Comparison of ENCODE assay signal across 1 cellular context in the genomic region with DNA sequence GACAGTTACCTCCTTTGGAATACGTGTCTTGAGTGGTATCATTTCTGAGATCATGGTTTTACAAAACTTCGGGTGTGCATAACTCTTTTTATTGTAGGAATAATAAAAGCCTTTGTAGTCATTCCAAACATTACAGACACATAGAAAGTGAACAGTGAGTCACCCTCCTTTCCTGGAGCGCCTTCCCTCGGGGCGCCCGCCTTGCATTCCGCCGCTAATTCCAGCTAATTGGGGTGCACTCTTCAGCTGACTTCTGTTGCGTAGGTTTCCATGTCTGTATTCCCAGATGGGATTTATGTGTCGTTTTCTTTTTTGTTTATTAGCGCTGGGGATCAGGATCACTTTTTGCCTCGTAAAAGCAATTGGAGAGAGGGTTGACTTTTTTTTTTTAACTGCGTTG.
TF ChIP-seq lines count a peak whose summit lies in the region.

No MANE protein-coding gene starts in this region.

TF ChIP-seq in HEK293, 187 proteins besides CTCF, POLR2A, EP300 and RAD21 (continued from another document and continues in another):
- TF ChIP-seq, protein P1, sequence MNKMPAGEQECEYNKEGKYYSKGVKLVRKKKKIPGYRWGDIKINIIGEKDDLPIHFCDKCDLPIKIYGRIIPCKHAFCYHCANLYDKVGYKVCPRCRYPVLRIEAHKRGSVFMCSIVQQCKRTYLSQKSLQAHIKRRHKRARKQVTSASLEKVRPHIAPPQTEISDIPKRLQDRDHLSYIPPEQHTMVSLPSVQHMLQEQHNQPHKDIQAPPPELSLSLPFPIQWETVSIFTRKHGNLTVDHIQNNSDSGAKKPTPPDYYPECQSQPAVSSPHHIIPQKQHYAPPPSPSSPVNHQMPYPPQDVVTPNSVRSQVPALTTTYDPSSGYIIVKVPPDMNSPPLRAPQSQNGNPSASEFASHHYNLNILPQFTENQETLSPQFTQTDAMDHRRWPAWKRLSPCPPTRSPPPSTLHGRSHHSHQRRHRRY (tag by site-specific recombination; IDR thresholded peaks at IDR 0.05), result no peak
- TF ChIP-seq RBAK (tag by site-specific recombination; IDR thresholded peaks at IDR 0.05), result no peak
- no peak for TF ChIP-seq ZNF473 (tag by site-specific recombination; IDR thresholded peaks at IDR 0.05)
- peak; percentile 72 for TF ChIP-seq ZBTB8A (tag by site-specific recombination; IDR thresholded peaks at IDR 0.05)
- TF ChIP-seq GLI4 (tag by site-specific recombination; IDR thresholded peaks at IDR 0.05), result no peak
- no peak for TF ChIP-seq ZNF354C (tag by site-specific recombination; IDR thresholded peaks at IDR 0.05; ENCODE audit: borderline replicate concordance, low read depth)
- 0 out of 2 replicates have a peak, but pooled peaks have one; percentile 45 for TF ChIP-seq ZFP69B (tag by site-specific recombination; IDR thresholded peaks at IDR 0.05)
- no peak for TF ChIP-seq ZNF48 (tag by site-specific recombination; IDR thresholded peaks at IDR 0.05)
- TF ChIP-seq, protein P2, sequence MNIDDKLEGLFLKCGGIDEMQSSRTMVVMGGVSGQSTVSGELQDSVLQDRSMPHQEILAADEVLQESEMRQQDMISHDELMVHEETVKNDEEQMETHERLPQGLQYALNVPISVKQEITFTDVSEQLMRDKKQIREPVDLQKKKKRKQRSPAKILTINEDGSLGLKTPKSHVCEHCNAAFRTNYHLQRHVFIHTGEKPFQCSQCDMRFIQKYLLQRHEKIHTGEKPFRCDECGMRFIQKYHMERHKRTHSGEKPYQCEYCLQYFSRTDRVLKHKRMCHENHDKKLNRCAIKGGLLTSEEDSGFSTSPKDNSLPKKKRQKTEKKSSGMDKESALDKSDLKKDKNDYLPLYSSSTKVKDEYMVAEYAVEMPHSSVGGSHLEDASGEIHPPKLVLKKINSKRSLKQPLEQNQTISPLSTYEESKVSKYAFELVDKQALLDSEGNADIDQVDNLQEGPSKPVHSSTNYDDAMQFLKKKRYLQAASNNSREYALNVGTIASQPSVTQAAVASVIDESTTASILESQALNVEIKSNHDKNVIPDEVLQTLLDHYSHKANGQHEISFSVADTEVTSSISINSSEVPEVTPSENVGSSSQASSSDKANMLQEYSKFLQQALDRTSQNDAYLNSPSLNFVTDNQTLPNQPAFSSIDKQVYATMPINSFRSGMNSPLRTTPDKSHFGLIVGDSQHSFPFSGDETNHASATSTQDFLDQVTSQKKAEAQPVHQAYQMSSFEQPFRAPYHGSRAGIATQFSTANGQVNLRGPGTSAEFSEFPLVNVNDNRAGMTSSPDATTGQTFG (tag by site-specific recombination; IDR thresholded peaks at IDR 0.05; ENCODE audit: borderline replicate concordance), result no peak
- TF ChIP-seq BCL11A (tag by site-specific recombination; IDR thresholded peaks at IDR 0.05; ENCODE audit: low read depth), result peak; percentile 75; the same call in 1 of the 2 replicates
- TF ChIP-seq ZBTB1 (tag by site-specific recombination; IDR thresholded peaks at IDR 0.05), result no peak
- peak; percentile 68 for TF ChIP-seq WT1 (tag by site-specific recombination; IDR thresholded peaks at IDR 0.05)
- TF ChIP-seq HOXD13 (CRISPR knock-in tag; IDR thresholded peaks at IDR 0.05; ENCODE audit: borderline replicate concordance), result peak; percentile 39; the same call in 1 of the 2 replicates
- TF ChIP-seq MEIS1 (CRISPR knock-in tag; IDR thresholded peaks at IDR 0.05; ENCODE audit: borderline replicate concordance), result no peak
- TF ChIP-seq, protein P3, sequence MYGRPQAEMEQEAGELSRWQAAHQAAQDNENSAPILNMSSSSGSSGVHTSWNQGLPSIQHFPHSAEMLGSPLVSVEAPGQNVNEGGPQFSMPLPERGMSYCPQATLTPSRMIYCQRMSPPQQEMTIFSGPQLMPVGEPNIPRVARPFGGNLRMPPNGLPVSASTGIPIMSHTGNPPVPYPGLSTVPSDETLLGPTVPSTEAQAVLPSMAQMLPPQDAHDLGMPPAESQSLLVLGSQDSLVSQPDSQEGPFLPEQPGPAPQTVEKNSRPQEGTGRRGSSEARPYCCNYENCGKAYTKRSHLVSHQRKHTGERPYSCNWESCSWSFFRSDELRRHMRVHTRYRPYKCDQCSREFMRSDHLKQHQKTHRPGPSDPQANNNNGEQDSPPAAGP (tag by site-specific recombination; IDR thresholded peaks at IDR 0.05), result peak; percentile 75
- TF ChIP-seq ZNF514 (tag by site-specific recombination; IDR thresholded peaks at IDR 0.05), result no peak
- TF ChIP-seq BCL11B (tag by site-specific recombination; IDR thresholded peaks at IDR 0.05; ENCODE audit: low read depth), result no peak
- TF ChIP-seq, protein P4, sequence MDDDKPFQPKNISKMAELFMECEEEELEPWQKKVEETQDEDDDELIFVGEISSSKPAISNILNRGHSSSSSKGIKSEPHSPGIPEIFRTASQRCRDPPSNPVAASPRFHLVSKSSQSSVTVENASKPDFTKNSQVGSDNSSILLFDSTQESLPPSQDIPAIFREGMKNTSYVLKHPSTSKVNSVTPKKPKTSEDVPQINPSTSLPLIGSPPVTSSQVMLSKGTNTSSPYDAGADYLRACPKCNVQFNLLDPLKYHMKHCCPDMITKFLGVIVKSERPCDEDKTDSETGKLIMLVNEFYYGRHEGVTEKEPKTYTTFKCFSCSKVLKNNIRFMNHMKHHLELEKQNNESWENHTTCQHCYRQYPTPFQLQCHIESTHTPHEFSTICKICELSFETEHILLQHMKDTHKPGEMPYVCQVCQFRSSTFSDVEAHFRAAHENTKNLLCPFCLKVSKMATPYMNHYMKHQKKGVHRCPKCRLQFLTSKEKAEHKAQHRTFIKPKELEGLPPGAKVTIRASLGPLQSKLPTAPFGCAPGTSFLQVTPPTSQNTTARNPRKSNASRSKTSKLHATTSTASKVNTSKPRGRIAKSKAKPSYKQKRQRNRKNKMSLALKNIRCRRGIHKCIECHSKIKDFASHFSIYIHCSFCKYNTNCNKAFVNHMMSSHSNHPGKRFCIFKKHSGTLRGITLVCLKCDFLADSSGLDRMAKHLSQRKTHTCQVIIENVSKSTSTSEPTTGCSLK (tag by site-specific recombination; IDR thresholded peaks at IDR 0.05), result no peak
- peak; percentile 47; the same call in 1 of the 2 replicates for TF ChIP-seq KLF8 (tag by site-specific recombination; IDR thresholded peaks at IDR 0.05)
- no peak for TF ChIP-seq ZFP3 (tag by site-specific recombination; IDR thresholded peaks at IDR 0.05; ENCODE audit: low read depth)
- TF ChIP-seq ZNF530 (tag by site-specific recombination; IDR thresholded peaks at IDR 0.05; ENCODE audit: low read depth), result no peak
- TF ChIP-seq, protein P5, sequence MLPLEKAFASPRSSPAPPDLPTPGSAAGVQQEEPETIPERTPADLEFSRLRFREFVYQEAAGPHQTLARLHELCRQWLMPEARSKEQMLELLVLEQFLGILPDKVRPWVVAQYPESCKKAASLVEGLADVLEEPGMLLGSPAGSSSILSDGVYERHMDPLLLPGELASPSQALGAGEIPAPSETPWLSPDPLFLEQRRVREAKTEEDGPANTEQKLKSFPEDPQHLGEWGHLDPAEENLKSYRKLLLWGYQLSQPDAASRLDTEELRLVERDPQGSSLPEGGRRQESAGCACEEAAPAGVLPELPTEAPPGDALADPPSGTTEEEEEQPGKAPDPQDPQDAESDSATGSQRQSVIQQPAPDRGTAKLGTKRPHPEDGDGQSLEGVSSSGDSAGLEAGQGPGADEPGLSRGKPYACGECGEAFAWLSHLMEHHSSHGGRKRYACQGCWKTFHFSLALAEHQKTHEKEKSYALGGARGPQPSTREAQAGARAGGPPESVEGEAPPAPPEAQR (tag by site-specific recombination; IDR thresholded peaks at IDR 0.05), result no peak
- TF ChIP-seq ZBTB17 (tag by site-specific recombination; IDR thresholded peaks at IDR 0.05), result no peak
- TF ChIP-seq, protein P6, sequence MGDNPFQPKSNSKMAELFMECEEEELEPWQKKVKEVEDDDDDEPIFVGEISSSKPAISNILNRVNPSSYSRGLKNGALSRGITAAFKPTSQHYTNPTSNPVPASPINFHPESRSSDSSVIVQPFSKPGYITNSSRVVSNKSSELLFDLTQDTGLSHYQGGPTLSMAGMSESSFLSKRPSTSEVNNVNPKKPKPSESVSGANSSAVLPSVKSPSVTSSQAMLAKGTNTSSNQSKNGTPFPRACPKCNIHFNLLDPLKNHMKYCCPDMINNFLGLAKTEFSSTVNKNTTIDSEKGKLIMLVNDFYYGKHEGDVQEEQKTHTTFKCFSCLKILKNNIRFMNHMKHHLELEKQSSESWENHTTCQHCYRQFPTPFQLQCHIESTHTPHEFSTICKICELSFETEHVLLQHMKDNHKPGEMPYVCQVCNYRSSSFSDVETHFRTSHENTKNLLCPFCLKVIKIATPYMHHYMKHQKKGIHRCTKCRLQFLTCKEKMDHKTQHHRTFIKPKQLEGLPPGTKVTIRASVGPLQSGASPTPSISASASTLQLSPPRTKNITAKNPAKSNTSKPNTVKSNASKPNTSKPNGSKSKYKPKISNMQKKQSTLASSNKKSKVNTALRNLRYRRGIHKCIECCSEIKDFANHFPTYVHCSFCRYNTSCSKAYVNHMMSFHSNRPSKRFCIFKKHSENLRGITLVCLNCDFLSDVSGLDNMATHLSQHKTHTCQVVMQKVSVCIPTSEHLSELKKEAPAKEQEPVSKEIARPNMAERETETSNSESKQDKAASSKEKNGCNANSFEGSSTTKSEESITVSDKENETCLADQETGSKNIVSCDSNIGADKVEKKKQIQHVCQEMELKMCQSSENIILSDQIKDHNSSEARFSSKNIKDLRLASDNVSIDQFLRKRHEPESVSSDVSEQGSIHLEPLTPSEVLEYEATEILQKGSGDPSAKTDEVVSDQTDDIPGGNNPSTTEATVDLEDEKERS (tag by site-specific recombination; IDR thresholded peaks at IDR 0.05), result no peak
- TF ChIP-seq, protein P7, sequence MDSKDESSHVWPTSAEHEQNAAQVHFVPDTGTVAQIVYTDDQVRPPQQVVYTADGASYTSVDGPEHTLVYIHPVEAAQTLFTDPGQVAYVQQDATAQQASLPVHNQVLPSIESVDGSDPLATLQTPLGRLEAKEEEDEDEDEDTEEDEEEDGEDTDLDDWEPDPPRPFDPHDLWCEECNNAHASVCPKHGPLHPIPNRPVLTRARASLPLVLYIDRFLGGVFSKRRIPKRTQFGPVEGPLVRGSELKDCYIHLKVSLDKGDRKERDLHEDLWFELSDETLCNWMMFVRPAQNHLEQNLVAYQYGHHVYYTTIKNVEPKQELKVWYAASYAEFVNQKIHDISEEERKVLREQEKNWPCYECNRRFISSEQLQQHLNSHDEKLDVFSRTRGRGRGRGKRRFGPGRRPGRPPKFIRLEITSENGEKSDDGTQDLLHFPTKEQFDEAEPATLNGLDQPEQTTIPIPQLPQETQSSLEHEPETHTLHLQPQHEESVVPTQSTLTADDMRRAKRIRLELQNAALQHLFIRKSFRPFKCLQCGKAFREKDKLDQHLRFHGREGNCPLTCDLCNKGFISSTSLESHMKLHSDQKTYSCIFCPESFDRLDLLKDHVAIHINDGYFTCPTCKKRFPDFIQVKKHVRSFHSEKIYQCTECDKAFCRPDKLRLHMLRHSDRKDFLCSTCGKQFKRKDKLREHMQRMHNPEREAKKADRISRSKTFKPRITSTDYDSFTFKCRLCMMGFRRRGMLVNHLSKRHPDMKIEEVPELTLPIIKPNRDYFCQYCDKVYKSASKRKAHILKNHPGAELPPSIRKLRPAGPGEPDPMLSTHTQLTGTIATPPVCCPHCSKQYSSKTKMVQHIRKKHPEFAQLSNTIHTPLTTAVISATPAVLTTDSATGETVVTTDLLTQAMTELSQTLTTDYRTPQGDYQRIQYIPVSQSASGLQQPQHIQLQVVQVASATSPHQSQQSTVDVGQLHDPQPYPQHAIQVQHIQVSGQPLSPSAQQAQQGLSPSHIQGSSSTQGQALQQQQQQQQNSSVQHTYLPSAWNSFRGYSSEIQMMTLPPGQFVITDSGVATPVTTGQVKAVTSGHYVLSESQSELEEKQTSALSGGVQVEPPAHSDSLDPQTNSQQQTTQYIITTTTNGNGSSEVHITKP (tag by site-specific recombination; IDR thresholded peaks at IDR 0.05), result peak; percentile 28
- peak; percentile 92 for TF ChIP-seq ZNF843 (tag by site-specific recombination; IDR thresholded peaks at IDR 0.05)
- TF ChIP-seq KLF9 (tag by site-specific recombination; IDR thresholded peaks at IDR 0.05; ENCODE audit: low read depth), result no peak
- TF ChIP-seq, protein P8, sequence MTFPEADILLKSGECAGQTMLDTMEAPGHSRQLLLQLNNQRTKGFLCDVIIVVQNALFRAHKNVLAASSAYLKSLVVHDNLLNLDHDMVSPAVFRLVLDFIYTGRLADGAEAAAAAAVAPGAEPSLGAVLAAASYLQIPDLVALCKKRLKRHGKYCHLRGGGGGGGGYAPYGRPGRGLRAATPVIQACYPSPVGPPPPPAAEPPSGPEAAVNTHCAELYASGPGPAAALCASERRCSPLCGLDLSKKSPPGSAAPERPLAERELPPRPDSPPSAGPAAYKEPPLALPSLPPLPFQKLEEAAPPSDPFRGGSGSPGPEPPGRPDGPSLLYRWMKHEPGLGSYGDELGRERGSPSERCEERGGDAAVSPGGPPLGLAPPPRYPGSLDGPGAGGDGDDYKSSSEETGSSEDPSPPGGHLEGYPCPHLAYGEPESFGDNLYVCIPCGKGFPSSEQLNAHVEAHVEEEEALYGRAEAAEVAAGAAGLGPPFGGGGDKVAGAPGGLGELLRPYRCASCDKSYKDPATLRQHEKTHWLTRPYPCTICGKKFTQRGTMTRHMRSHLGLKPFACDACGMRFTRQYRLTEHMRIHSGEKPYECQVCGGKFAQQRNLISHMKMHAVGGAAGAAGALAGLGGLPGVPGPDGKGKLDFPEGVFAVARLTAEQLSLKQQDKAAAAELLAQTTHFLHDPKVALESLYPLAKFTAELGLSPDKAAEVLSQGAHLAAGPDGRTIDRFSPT (tag by site-specific recombination; IDR thresholded peaks at IDR 0.05), result peak; percentile 84
- peak; percentile 45; the same call in 1 of the 2 replicates for TF ChIP-seq ZNF324 (tag by site-specific recombination; IDR thresholded peaks at IDR 0.05)
- peak; percentile 74 for TF ChIP-seq ZBTB21 (tag by site-specific recombination; IDR thresholded peaks at IDR 0.05)
- TF ChIP-seq ZNF629 (tag by site-specific recombination; IDR thresholded peaks at IDR 0.05), result peak; percentile 93
- no peak for TF ChIP-seq ZNF223 (tag by site-specific recombination; IDR thresholded peaks at IDR 0.05)
- TF ChIP-seq TRIM28 (IDR thresholded peaks at IDR 0.05; ENCODE audit: borderline replicate concordance, low read length), result 0 out of 2 replicates have a peak, but pooled peaks have one; percentile 1
- no peak for TF ChIP-seq ZNF140 (tag by site-specific recombination; IDR thresholded peaks at IDR 0.05)
- TF ChIP-seq OSR2 (tag by site-specific recombination; IDR thresholded peaks at IDR 0.05), result peak; percentile 91
- no peak for TF ChIP-seq ZNF138 (tag by site-specific recombination; IDR thresholded peaks at IDR 0.05; ENCODE audit: borderline replicate concordance)
- no peak for TF ChIP-seq TCF7L2 (IDR thresholded peaks at IDR 0.05; ENCODE audit: borderline replicate concordance, low read depth, low read length)
- TF ChIP-seq ZNF2 (tag by site-specific recombination; IDR thresholded peaks at IDR 0.05), result no peak
- 0 out of 2 replicates have a peak, but pooled peaks have one; percentile 23 for TF ChIP-seq KLF16 (tag by site-specific recombination; IDR thresholded peaks at IDR 0.05)
